ENCODE assay signal across 8 cellular contexts in the genomic region with DNA sequence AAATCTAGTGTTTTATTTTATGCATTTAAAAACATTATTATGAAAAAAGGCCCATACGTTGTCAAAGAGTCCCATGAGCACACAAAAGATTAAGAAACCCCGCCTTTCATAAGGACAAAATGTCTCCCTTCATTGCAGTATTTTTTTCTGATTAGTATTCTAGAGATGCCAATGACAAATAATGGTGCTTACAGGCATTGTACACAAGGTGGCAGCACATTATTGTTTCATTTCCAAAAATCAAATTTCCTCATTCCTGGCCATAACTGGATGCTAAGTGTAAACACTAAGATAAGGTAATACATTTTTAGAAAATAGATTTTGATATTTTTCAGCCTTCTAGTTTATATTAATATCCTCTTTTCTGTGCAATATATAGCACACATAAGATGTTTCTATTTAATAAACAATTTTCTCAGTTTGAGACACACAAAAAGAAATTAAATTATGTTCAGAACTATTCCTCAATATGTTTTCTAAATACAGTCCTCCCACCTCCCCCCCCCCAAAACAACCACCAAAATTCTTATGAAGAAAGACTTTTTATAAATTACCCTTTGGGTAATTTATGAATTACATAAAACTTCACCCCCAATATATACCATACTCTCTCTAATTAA. TPM values are rescaled to one million over a fixed set of nuclear protein-coding genes. Genes with fewer than 3 reads are reported as not detected.
DNase-seq lines count a peak whose midpoint lies in the region; ATAC-seq, FAIRE-seq and TF ChIP-seq lines count a peak whose summit lies in the region.

No MANE protein-coding gene starts in this region.

- no peak overlapping the region for H3K27ac ChIP-seq in ACC112 (ENCODE audit: low read depth, low read length)

- no peaks in the 10 kb centered on the region for H3K36me3 ChIP-seq in ACC112 (ENCODE audit: insufficient read depth, low read length)

- peaks cover 4% of the 10 kb centered on the region for H3K4me1 ChIP-seq in ACC112 (ENCODE audit: control insufficient read depth, insufficient read depth, low read length, unreplicated experiment)

- peak; percentile 93 for FAIRE-seq in endometrium (lab: Jason Lieb, UNC)

- H3K27me3 ChIP-seq in ACC112 (ENCODE audit: insufficient read depth, low read length) = no peaks in the 10 kb centered on the region

- TF ChIP-seq CTCF in GM12865 (IDR thresholded peaks at IDR 0.05; ENCODE audit: insufficient read depth, low read depth, low read length, missing control alignments) = peak; percentile 60

- no peaks in the 10 kb centered on the region for H3K79me2 ChIP-seq in ACC112 (ENCODE audit: control insufficient read depth, insufficient read depth, low read length, unreplicated experiment)

- ATAC-seq in HG03469 (IDR thresholded peaks at IDR 0.05; ENCODE audit: unreplicated experiment) = peak; percentile 55

- peak; percentile 23 for DNase-seq in GM12865 (ENCODE audit: low read depth)
- DNase-seq in OCI-M1 (lab: John Stamatoyannopoulos, UW) = peak; percentile 80
- peak; percentile 66 for DNase-seq in myocyte (ENCODE audit: low read depth)
- no peak for DNase-seq in effector CD4-positive, alpha-beta T cell
- DNase-seq in NCI-H1048 (lab: John Stamatoyannopoulos, UW) = no peak

- H2AFZ ChIP-seq in ACC112 (ENCODE audit: low read length, unreplicated experiment) = peak overlapping the region; percentile 97

- H3K4me3 ChIP-seq in ACC112 (ENCODE audit: low read depth, low read length) (no peak overlapping the region), GM12865 (ENCODE audit: low read depth, low read length) (no peak overlapping the region)

RNA-seq across cellular contexts. Expression of a gene that starts 47.7 kb away (rescaled TPM):
- total RNA-seq in myocyte = 8.8 and 9.2 TPM in 2 replicates
- 2.1 TPM for polyA plus RNA-seq in myocyte (2012)

Comparison
In these comparisons a context has a peak if more than half of its experiments do, and no peak if none do; other contexts are left out.
1. DNase-seq: peak in GM12865 (single experiment), OCI-M1 (single experiment) and myocyte (single experiment); none in effector CD4-positive, alpha-beta T cell (single experiment) and NCI-H1048 (single experiment).